Comparison of ENCODE assay signal across 15 cellular contexts in the genomic region with DNA sequence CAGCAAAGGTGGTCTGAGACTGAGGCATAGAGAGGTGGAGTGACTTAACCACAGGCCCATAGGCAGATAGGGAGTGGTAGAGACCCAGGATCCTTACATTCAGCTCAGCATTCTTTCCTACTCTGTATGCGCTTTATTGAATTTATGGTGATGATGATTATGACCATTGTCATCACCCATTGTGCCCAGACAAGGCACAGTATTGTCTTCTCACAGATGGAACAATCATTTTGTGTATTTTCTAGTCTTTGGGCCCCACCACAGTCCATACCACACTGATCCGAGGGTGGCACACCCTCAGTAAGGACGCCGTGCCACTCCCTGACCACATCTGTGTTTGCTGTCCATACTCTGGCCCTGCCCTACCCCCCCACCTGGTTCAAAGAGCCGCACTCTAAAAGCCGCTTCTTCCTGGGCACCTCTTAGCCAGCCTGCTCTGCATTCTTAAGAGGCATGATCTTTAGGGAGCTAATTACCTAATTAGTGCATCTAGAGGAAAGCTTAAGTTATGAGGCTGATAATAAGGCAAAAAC.
A peak's percentile ranks its signal among the peaks of the same experiment; 100 is the strongest.
DNase-seq lines count a peak whose midpoint lies in the region; ATAC-seq and TF ChIP-seq lines count a peak whose summit lies in the region.
"Had no signal": no experiment of that assay in that cellular context is flagged by ENCODE, and none has a peak within 500 bp of the region (broad histone marks: within the 10 kb centered on the region; RNA-seq: fewer than 3 reads in every experiment).

No MANE protein-coding gene starts in this region.

- no peaks in the 10 kb centered on the region for H3K9me3 Mint-ChIP-seq in MCF 10A (ENCODE audit: unreplicated experiment)
- H3K9me3 Mint-ChIP-seq: CD4-positive, alpha-beta T cell had no signal

- no peak overlapping the region for H3K27ac Mint-ChIP-seq in MCF 10A (ENCODE audit: low read depth, unreplicated experiment)
- H3K27ac Mint-ChIP-seq: B cell; CD4-positive, alpha-beta T cell had no signal

- POLR2A ChIA-PET in MCF 10A (lab: Yijun Ruan, JAX): no interaction called here

- no peak overlapping the region for H3K9ac ChIP-seq in mammary epithelial cell (ENCODE audit: insufficient read depth, low read length)

- peaks cover 14% of the 10 kb centered on the region for H3K27me3 Mint-ChIP-seq in MCF 10A (ENCODE audit: insufficient read depth, unreplicated experiment)

- CTCF ChIA-PET in mammary epithelial cell (lab: Charles Lee; ENCODE audit: low non-redundant PET): no interaction called here
- CTCF ChIA-PET in MCF 10A (lab: Yijun Ruan, JAX): interaction anchor here (0.5 to 0.6 kb wide), 2 partner anchors 13 to 500 kb away, joined by 3 read pairs; no protein-coding TSS in a partner anchor

- TF ChIP-seq CTCF in mammary epithelial cell (conservative IDR thresholded peaks at IDR 0.05 in 1 of 2, IDR thresholded peaks at IDR 0.05 in 1 of 2; ENCODE audit: extremely low read depth in 1 of 2, insufficient read depth in 1 of 2, low read depth in 1 of 2, low read length in 2 of 2) (no peak), MCF 10A (IDR thresholded peaks at IDR 0.05; ENCODE audit: unreplicated experiment) (no peak), mucosa of descending colon (IDR thresholded peaks at IDR 0.05) (no peak), transverse colon (IDR thresholded peaks at IDR 0.05) (no peak)

- peaks cover 15% of the 10 kb centered on the region for H3K4me1 ChIP-seq in mammary epithelial cell (ENCODE audit: insufficient read depth, low read length)
- peaks cover 27% of the 10 kb centered on the region for H3K4me1 ChIP-seq in mucosa of descending colon (ENCODE audit: low read depth)
- H3K4me1 ChIP-seq in transverse colon: peaks cover 0 to 32% (median 10%) of the 10 kb centered on the region in 4 donors
- no peaks in the 10 kb centered on the region for H3K4me1 ChIP-seq in right cardiac atrium (ENCODE audit: control insufficient read depth, insufficient read depth, low read length)

- H3K27ac ChIP-seq in mammary epithelial cell (ENCODE audit: insufficient read depth, low read depth, low read length) (no peak overlapping the region), transverse colon (peak overlapping the region in 3 of 4 donors; percentile 11 to 59 (median 43)), right cardiac atrium (ENCODE audit: low read length) (no peak overlapping the region)

- H3K9me3 ChIP-seq in mammary epithelial cell (replicated peaks; ENCODE audit: insufficient read depth, low read length) (no peaks in the 10 kb centered on the region), mucosa of descending colon (no peaks in the 10 kb centered on the region), transverse colon (no peaks in the 10 kb centered on the region), right cardiac atrium (ENCODE audit: control insufficient read depth, low read length) (no peaks in the 10 kb centered on the region)

- in situ Hi-C loops in mammary epithelial cell (cut with MboI; ENCODE audit: low sequenced_read_pairs in 2 of 2): no loop called here
- in situ Hi-C loops in transverse colon (cut with MboI; ENCODE audit: low pct_ligation_motif_present in 1 of 4, low pct_unique_long_range_greater_than_20kb in 1 of 4, low sequenced_read_pairs in 3 of 4): no loop called here

- H3K36me3 ChIP-seq in mammary epithelial cell (ENCODE audit: insufficient read depth, low read length) (no peaks in the 10 kb centered on the region), mucosa of descending colon (ENCODE audit: low read depth) (no peaks in the 10 kb centered on the region), transverse colon (no peaks in the 10 kb centered on the region)

- dilution Hi-C loops in mammary epithelial cell (cut with HindIII; ENCODE audit: low sequenced_read_pairs): no loop called here

- WGBS in mammary epithelial cell (ENCODE audit: low coverage, missing lambda C conversion rate): 51% methylated on average over 6 of the region's 6 CpGs
- WGBS in transverse colon (ENCODE audit: low coverage in 1 of 2), 2 donors: 48% methylated on average over 6 of the region's 6 CpGs; no CpG with 5 or more reads in 1 of the 2 donors
- 76% methylated on average over 6 of the region's 6 CpGs for WGBS in right cardiac atrium

- BruUV-seq in mammary epithelial cell (replicated peaks; lab: Mats Ljungman, UMichigan) (no TSS peak), MCF 10A (replicated peaks; lab: Mats Ljungman, UMichigan) (no TSS peak)

- H3K4me3 ChIP-seq in mammary epithelial cell (replicated peaks in 1 of 3; ENCODE audit: insufficient read depth in 1 of 3, low read depth in 2 of 3, low read length in 3 of 3) (no peak overlapping the region), mucosa of descending colon (no peak overlapping the region), transverse colon (no peak overlapping the region), right cardiac atrium (ENCODE audit: low read length) (no peak overlapping the region)

- H3K27me3 ChIP-seq in mammary epithelial cell (ENCODE audit: insufficient read depth, low read length) (no peaks in the 10 kb centered on the region), transverse colon (no peaks in the 10 kb centered on the region), right cardiac atrium (ENCODE audit: control insufficient read depth, insufficient read depth) (no peaks in the 10 kb centered on the region)

- no peak for TF ChIP-seq EP300 in transverse colon (IDR thresholded peaks at IDR 0.05; ENCODE audit: low read depth)

- H3K79me2 ChIP-seq in mammary epithelial cell (ENCODE audit: insufficient read depth, low read length): no peaks in the 10 kb centered on the region

- peak; percentile 76 for ATAC-seq in mucosa of descending colon
- ATAC-seq in GM19395 (IDR thresholded peaks at IDR 0.05; ENCODE audit: unreplicated experiment): no peak
- no peak for ATAC-seq in right cardiac atrium

- no peaks in the 10 kb centered on the region for H3K36me3 Mint-ChIP-seq in MCF 10A (ENCODE audit: insufficient read depth, unreplicated experiment)

- TF ChIP-seq POLR2A in transverse colon (IDR thresholded peaks at IDR 0.05): no peak

- no peaks in the 10 kb centered on the region for H4K20me1 ChIP-seq in mammary epithelial cell (ENCODE audit: insufficient read depth, low read length)

- no peak overlapping the region for H2AFZ ChIP-seq in mammary epithelial cell (ENCODE audit: low read depth, low read length)

- no peak overlapping the region for H3K4me2 ChIP-seq in mammary epithelial cell (ENCODE audit: insufficient read depth, low read depth, low read length)

- intact Hi-C loops in mammary epithelial cell (cut with micrococcal nuclease) (no loop called here), MCF 10A (cut with micrococcal nuclease) (loop anchor here (10.0 kb wide), 1 partner anchor 75 kb away; no protein-coding TSS in a partner anchor), mucosa of descending colon (cut with DNase I, micrococcal nuclease) (no loop called here), transverse colon (cut with DNase I; ENCODE audit: low total_unique reads) (no loop called here), right cardiac atrium (cut with DNase I) (no loop called here)

- DNase-seq in mammary epithelial cell: peak; percentile 16
- DNase-seq in MCF 10A (ENCODE audit: unreplicated experiment): no peak
- DNase-seq in SW480 (ENCODE audit: low spot score): peak; percentile 95
- DNase-seq in mucosa of descending colon: peak in 2 of 3 donors; percentile 61 to 73
- no peak for DNase-seq in transverse colon
- DNase-seq in stimulated activated naive CD4-positive, alpha-beta T cell treated with Interleukin-2 at 50 U/mL for 16 hours (lab: John Stamatoyannopoulos, UW): no peak
- DNase-seq in right cardiac atrium: no peak
- DNase-seq: C1 segment of cervical spinal cord; CD4-positive, alpha-beta T cell; DMS153; DMS79 treated with DMSO at 0.1 percent for 48 hours; EL; IMR-90 had no signal

- H3K4me3 Mint-ChIP-seq in MCF 10A (ENCODE audit: unreplicated experiment): no peak overlapping the region
- H3K4me3 Mint-ChIP-seq: B cell; CD4-positive, alpha-beta T cell had no signal

- H3K4me1 Mint-ChIP-seq in MCF 10A (ENCODE audit: insufficient read depth, unreplicated experiment): peaks cover 12% of the 10 kb centered on the region
- H3K4me1 Mint-ChIP-seq: B cell had no signal

Comparison
In these comparisons a context has a peak if more than half of its experiments do, and no peak if none do; other contexts are left out.
1. DNase-seq: peak in mammary epithelial cell (single experiment), SW480 (single experiment) and mucosa of descending colon (2 of 3); none in MCF 10A (single experiment), transverse colon (single experiment), stimulated activated naive CD4-positive, alpha-beta T cell treated with Interleukin-2 at 50 U/mL for 16 hours (single experiment) and right cardiac atrium (0 of 3).
2. H3K27ac ChIP-seq: peak in transverse colon (3 of 4); none in mammary epithelial cell (single experiment) and right cardiac atrium (single experiment).